Comparison of ENCODE assay signal across 17 cellular contexts in genomic region chr16:54102888-54103866, GRCh38.
DNase-seq lines count a peak whose midpoint lies in the region; ATAC-seq, FAIRE-seq and TF ChIP-seq lines count a peak whose summit lies in the region.
"Had no signal": no experiment of that assay in that cellular context is flagged by ENCODE, and none has a peak within 500 bp of the region (broad histone marks: within the 10 kb centered on the region; RNA-seq: fewer than 3 reads in every experiment).

No MANE protein-coding gene starts in this region.

- FAIRE-seq in HepG2 (lab: Jason Lieb, UNC) (peak; percentile 87), GM19239 (lab: Jason Lieb, UNC) (no peak)
- FAIRE-seq: G401.6, GM12891, HTR-8/SVneo had no signal

- peak in 1 of 2 experiments; percentile 97; a peak in 2 of 4 replicates for TF ChIP-seq EP300 in HepG2 (IDR thresholded peaks at IDR 0.05; ENCODE audit: low read depth in 2 of 2, low read length in 2 of 2)
- peak; percentile 85; the same call in 1 of the 2 replicates for TF ChIP-seq EP300 in HepG2 (CRISPR knock-in tag; IDR thresholded peaks at IDR 0.05; ENCODE audit: borderline replicate concordance)

- POLR2A ChIA-PET in WTC11 (lab: Charles Lee): no interaction called here
- POLR2A ChIA-PET in HepG2 (lab: Yijun Ruan, JAX): interaction anchor here (0.7 kb wide), 1 partner anchor 71 kb away, joined by 3 read pairs; no protein-coding TSS in a partner anchor

- H3K27me3 Mint-ChIP-seq in WTC11 (ENCODE audit: low read depth): no peaks in the 10 kb centered on the region
- H3K27me3 Mint-ChIP-seq: CD8-positive, alpha-beta memory T cell had no signal

- DNase-seq in NCI-H345 (lab: John Stamatoyannopoulos, UW) (peak; percentile 12), NCI-H345 treated with DMSO at 0.1 percent for 48 hours (lab: John Stamatoyannopoulos, UW; ENCODE audit: unreplicated experiment) (no peak), WTC11 (ENCODE audit: low spot score) (no peak), HepG2 (ENCODE audit: low spot score) (peak; percentile 91), GM20000 (ENCODE audit: low spot score) (no peak), NCI-H82 (lab: John Stamatoyannopoulos, UW) (no peak), GM19239 (ENCODE audit: insufficient read length, low spot score) (no peak)
- DNase-seq: Calu3; CD8-positive, alpha-beta memory T cell; DMS 273 treated with DMSO at 0.1 percent for 48 hours; EL; HCEC 1CT; HFFc6 had no signal

- peaks cover 5% of the 10 kb centered on the region; the same call in 1 of the 2 replicates for H3K9me3 Mint-ChIP-seq in WTC11
- H3K9me3 Mint-ChIP-seq: CD8-positive, alpha-beta memory T cell; HFFc6 had no signal

- no peak for TF ChIP-seq POLR2A in HepG2 (IDR thresholded peaks at IDR 0.05; ENCODE audit: insufficient read depth in 1 of 2, low read depth in 2 of 2, low read length in 2 of 2)

- H3K4me2 ChIP-seq in HepG2 (ENCODE audit: low read depth, low read length): peak overlapping the region; percentile 43

- no peak overlapping the region for H3K4me3 Mint-ChIP-seq in WTC11
- H3K4me3 Mint-ChIP-seq: CD8-positive, alpha-beta memory T cell; HFFc6 had no signal

- 16% methylated on average over 10 of the region's 10 CpGs for whole genome bisulfite sequencing in HepG2 (ENCODE audit: low lambda C conversion rate)

- TF ChIP-seq CTCF in WTC11 (IDR thresholded peaks at IDR 0.05): no peak
- TF ChIP-seq CTCF in HepG2 (CRISPR knock-in tag; IDR thresholded peaks at IDR 0.05): no peak
- TF ChIP-seq CTCF in GM20000 (IDR thresholded peaks at IDR 0.05; ENCODE audit: extremely low read depth, missing control alignments): no peak

- peak overlapping the region; percentile 83 for H3K27ac ChIP-seq in HepG2 (ENCODE audit: extremely low read length, insufficient read depth, low read length)
- H3K27ac ChIP-seq: 22Rv1 had no signal

- intact Hi-C loops in HepG2 (cut with micrococcal nuclease; ENCODE audit: unreplicated experiment): no loop called here

- no peaks in the 10 kb centered on the region; a peak in 1 of 5 replicates for H3K36me3 ChIP-seq in HepG2 (replicated peaks in 1 of 2; ENCODE audit: control insufficient read depth in 1 of 2, insufficient read depth in 2 of 2, low read length in 2 of 2)

- no TSS peak for BruUV-seq in HepG2 (replicated peaks; lab: Mats Ljungman, UMichigan)

- H3K27me3 ChIP-seq in HepG2 (ENCODE audit: control insufficient read depth in 1 of 2, insufficient read depth in 2 of 2, low read length in 2 of 2): no peaks in the 10 kb centered on the region

- H3K9ac ChIP-seq in HepG2 (ENCODE audit: insufficient read depth, low read depth, low read length): peak overlapping the region; percentile 35

- in situ Hi-C loops in HepG2 (cut with HindIII; ENCODE audit: extremely low pct_ligation_motif_present, low pct_unique_long_range_greater_than_20kb): no loop called here

- H3K9me3 ChIP-seq in HepG2 (ENCODE audit: low read length): no peaks in the 10 kb centered on the region

- H4K20me1 ChIP-seq in HepG2 (ENCODE audit: insufficient read depth, low read length): no peaks in the 10 kb centered on the region

- no peak overlapping the region for H3K27ac Mint-ChIP-seq in WTC11
- H3K27ac Mint-ChIP-seq: CD8-positive, alpha-beta memory T cell; HFFc6 had no signal

- peaks cover 82% of the 10 kb centered on the region for H3K4me1 ChIP-seq in HepG2 (ENCODE audit: insufficient read depth, low read length)

- H3K36me3 Mint-ChIP-seq in WTC11: no peaks in the 10 kb centered on the region

- ATAC-seq in WTC11 (no peak), HepG2 (peak; percentile 89)

- CTCF ChIA-PET in WTC11 (lab: Charles Lee) (no interaction called here), HepG2 (lab: Yijun Ruan, JAX; ENCODE audit: low intra/inter-chr PET ratio, low total read pairs) (no interaction called here)

- no peak overlapping the region for H2AFZ ChIP-seq in HepG2 (ENCODE audit: low read length)

- peaks cover 6% of the 10 kb centered on the region for H3K4me1 Mint-ChIP-seq in WTC11

- no peaks in the 10 kb centered on the region for H3K79me2 ChIP-seq in HepG2 (ENCODE audit: insufficient read depth, low read length)

- peak overlapping the region in 1 of 3 experiments; percentile 5; a peak in 1 of 6 replicates for H3K4me3 ChIP-seq in HepG2 (replicated peaks in 1 of 3; ENCODE audit: insufficient read depth in 1 of 3, low read depth in 2 of 3, low read length in 3 of 3)

- TF ChIP-seq RAD21 in HepG2 (CRISPR knock-in tag; IDR thresholded peaks at IDR 0.05): no peak

TF ChIP-seq in WTC11, 78 proteins besides CTCF, POLR2A, EP300 and RAD21:
- TF ChIP-seq GABPB1 (CRISPR knock-in tag; IDR thresholded peaks at IDR 0.05) (peak; percentile 26; the same call in 1 of the 2 replicates), MYBL2 (CRISPR knock-in tag; IDR thresholded peaks at IDR 0.05) (no peak)

TF ChIP-seq in HepG2, 621 proteins besides CTCF, POLR2A, EP300 and RAD21 (continues in another document):
- no peak for TF ChIP-seq TOPORS (CRISPR knock-in tag; IDR thresholded peaks at IDR 0.05)
- no peak for TF ChIP-seq MYC (CRISPR knock-in tag; IDR thresholded peaks at IDR 0.05; ENCODE audit: borderline replicate concordance)
- peak; percentile 41 for TF ChIP-seq THAP11 (CRISPR knock-in tag; IDR thresholded peaks at IDR 0.05)
- TF ChIP-seq U2AF2 (IDR thresholded peaks at IDR 0.05; ENCODE audit: low read depth, low read length): no peak
- no peak for TF ChIP-seq RELA (CRISPR knock-in tag; IDR thresholded peaks at IDR 0.05)
- peak; percentile 24; the same call in 1 of the 2 replicates for TF ChIP-seq TFDP1 (CRISPR knock-in tag; IDR thresholded peaks at IDR 0.05; ENCODE audit: borderline replicate concordance)
- no peak for TF ChIP-seq THAP8 (CRISPR knock-in tag; IDR thresholded peaks at IDR 0.05; ENCODE audit: borderline replicate concordance)
- peak; percentile 88 for TF ChIP-seq ZNF124 (CRISPR knock-in tag; IDR thresholded peaks at IDR 0.05)
- no peak for TF ChIP-seq PRDM4 (CRISPR knock-in tag; IDR thresholded peaks at IDR 0.05; ENCODE audit: borderline replicate concordance)
- no peak for TF ChIP-seq RARG (CRISPR knock-in tag; IDR thresholded peaks at IDR 0.05; ENCODE audit: low read depth)
- TF ChIP-seq CEBPB (IDR thresholded peaks at IDR 0.05; ENCODE audit: borderline replicate concordance, low read depth, low read length): no peak
- TF ChIP-seq ARNTL (CRISPR knock-in tag; IDR thresholded peaks at IDR 0.05): no peak
- no peak for TF ChIP-seq ARID3A (IDR thresholded peaks at IDR 0.05; ENCODE audit: low read depth, low read length)
- TF ChIP-seq NFE2L2 (IDR thresholded peaks at IDR 0.05; ENCODE audit: low read length): no peak

Comparison
In these comparisons a context has a peak if more than half of its experiments do, and no peak if none do; other contexts are left out.
1. DNase-seq: peak in NCI-H345 (single experiment) and HepG2 (single experiment); none in NCI-H345 treated with DMSO at 0.1 percent for 48 hours (single experiment), WTC11 (single experiment), GM20000 (single experiment), NCI-H82 (single experiment) and GM19239 (single experiment).